ENCODE assay signal across 19 cellular contexts in the genomic region with DNA sequence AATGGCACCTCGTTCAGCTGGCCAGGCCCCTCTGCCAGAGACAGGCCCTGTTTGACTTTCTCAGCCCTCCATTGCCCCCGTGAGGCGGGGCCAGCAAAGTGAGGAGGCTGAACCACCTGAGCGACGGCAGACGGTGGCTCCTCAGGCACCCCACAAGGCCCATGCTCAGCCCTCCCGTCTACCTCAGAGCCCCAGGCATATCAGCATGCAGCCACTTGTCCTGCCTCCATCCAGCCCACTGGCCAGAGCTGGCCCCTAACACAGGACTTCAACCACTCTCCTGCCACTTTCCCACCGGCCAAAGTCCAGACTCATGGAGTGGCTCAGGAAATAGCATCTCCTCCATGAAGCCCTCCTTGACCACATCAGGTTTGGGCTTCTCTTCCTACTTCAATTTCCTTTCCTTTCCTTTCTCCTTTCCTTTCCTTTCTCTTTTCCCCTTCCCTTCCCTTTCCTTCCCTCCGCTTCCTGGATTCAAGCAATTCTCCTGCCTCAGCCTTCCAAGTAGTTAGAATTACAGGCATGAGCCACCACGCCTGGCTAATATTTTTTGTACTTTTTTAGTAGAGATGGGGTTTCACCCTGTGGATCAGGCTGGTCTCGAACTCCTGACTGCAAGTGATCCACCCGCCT. TPM values are rescaled to one million over a fixed set of nuclear protein-coding genes. Genes with fewer than 3 reads are reported as not detected.
A peak's percentile ranks its signal among the peaks of the same experiment; 100 is the strongest.
DNase-seq lines count a peak whose midpoint lies in the region; ATAC-seq and TF ChIP-seq lines count a peak whose summit lies in the region.
"Had no signal": no experiment of that assay in that cellular context is flagged by ENCODE, and none has a peak within 500 bp of the region (broad histone marks: within the 10 kb centered on the region; RNA-seq: fewer than 3 reads in every experiment).

No MANE protein-coding gene starts in this region.

- H3K27ac ChIP-seq in Karpas-422 (ENCODE audit: low read length) (no peak overlapping the region), endodermal cell (ENCODE audit: low read depth, low read length) (no peak overlapping the region)

- H3K27me3 ChIP-seq in GM06990 (replicated peaks; ENCODE audit: control insufficient read depth, insufficient read depth, low read length) (peaks cover 4% of the 10 kb centered on the region), Karpas-422 (ENCODE audit: low read length) (no peaks in the 10 kb centered on the region), endodermal cell (ENCODE audit: control insufficient read depth, insufficient read depth, low read length, poor library complexity, severe bottlenecking) (peaks cover 8% of the 10 kb centered on the region)

- H3K4me1 Mint-ChIP-seq in endodermal cell, result peaks cover 2% of the 10 kb centered on the region

- H3K36me3 Mint-ChIP-seq in endodermal cell (ENCODE audit: low read depth), result no peaks in the 10 kb centered on the region

- no peaks in the 10 kb centered on the region for H3K9me3 Mint-ChIP-seq in endodermal cell

- H3K36me3 ChIP-seq in GM06990 (ENCODE audit: control insufficient read depth, insufficient read depth, low read length) (no peaks in the 10 kb centered on the region), Karpas-422 (ENCODE audit: insufficient read depth, low read length) (no peaks in the 10 kb centered on the region), endodermal cell (ENCODE audit: control insufficient read depth, insufficient read depth, low read length) (no peaks in the 10 kb centered on the region)

- 61 to 74% methylated on average over 7 to 12 of the region's 12 CpGs for WGBS in endodermal cell (ENCODE audit: insufficient coverage in 1 of 2, insufficient read length in 1 of 2), 2 experiments

- H3K4me3 ChIP-seq in GM06990 (replicated peaks; ENCODE audit: low read depth, low read length) (no peak overlapping the region), Karpas-422 (ENCODE audit: low read length) (no peak overlapping the region), endodermal cell (ENCODE audit: low read length) (no peak overlapping the region)

- H3K9me3 ChIP-seq in Karpas-422 (ENCODE audit: low read length) (no peaks in the 10 kb centered on the region), endodermal cell (ENCODE audit: control insufficient read depth, low read length) (no peaks in the 10 kb centered on the region)
- H3K9me3 ChIP-seq: Caco-2 had no signal

- H2AFZ ChIP-seq in Karpas-422 (ENCODE audit: low read length), result no peak overlapping the region

- H3K9me2 ChIP-seq in Karpas-422 (replicated peaks; ENCODE audit: insufficient read depth, low read length), result no peaks in the 10 kb centered on the region

- H4K20me1 ChIP-seq in Karpas-422 (ENCODE audit: insufficient read depth, low read depth, low read length), result no peaks in the 10 kb centered on the region

- no peak overlapping the region for H3K27ac Mint-ChIP-seq in endodermal cell

- no peak overlapping the region for H3K4me3 Mint-ChIP-seq in endodermal cell

- peaks cover 7% of the 10 kb centered on the region for H3K4me1 ChIP-seq in Karpas-422 (ENCODE audit: low read length)
- no peaks in the 10 kb centered on the region for H3K4me1 ChIP-seq in endodermal cell (ENCODE audit: control insufficient read depth, insufficient read depth, low read length)
- H3K4me1 ChIP-seq: Caco-2 had no signal

- DNase-seq in COLO668 (lab: John Stamatoyannopoulos, UW; ENCODE audit: unreplicated experiment) (peak; percentile 3), GM06990 (ENCODE audit: extremely low read depth, insufficient read length) (no peak), Karpas-422 (peak; percentile 66), endodermal cell (peak; percentile 82), NCI-H146 treated with DMSO at 0.1 percent for 48 hours (lab: John Stamatoyannopoulos, UW; ENCODE audit: unreplicated experiment) (no peak)
- DNase-seq: Caco-2, DMS153, GOT3, KG1, NCI-H1048, NCI-H146, NCI-H2081 treated with DMSO at 0.1 percent for 48 hours, NCI-H510A treated with DMSO at 0.1 percent for 48 hours, SIG-M5 had no signal

- H3K9ac ChIP-seq in Karpas-422 (ENCODE audit: low read length) (no peak overlapping the region), endodermal cell (ENCODE audit: extremely low read depth, low read length, poor library complexity, severe bottlenecking) (no peak overlapping the region)

- no peak for ATAC-seq in HG03139 (IDR thresholded peaks at IDR 0.05; ENCODE audit: unreplicated experiment)
- ATAC-seq in GM21723 (IDR thresholded peaks at IDR 0.05; ENCODE audit: unreplicated experiment), result no peak
- ATAC-seq in HG02588 (IDR thresholded peaks at IDR 0.05; ENCODE audit: unreplicated experiment), result no peak

- peak; percentile 22 for TF ChIP-seq CTCF in GM06990 (IDR thresholded peaks at IDR 0.05; ENCODE audit: insufficient read depth, low read length, poor library complexity, severe bottlenecking)
- peak; percentile 34 for TF ChIP-seq CTCF in endodermal cell (conservative IDR thresholded peaks at IDR 0.05)

- H3K79me2 ChIP-seq in Karpas-422 (ENCODE audit: low read length), result no peaks in the 10 kb centered on the region

- peaks cover 5% of the 10 kb centered on the region for H3K27me3 Mint-ChIP-seq in endodermal cell (ENCODE audit: insufficient read depth)

- no peak overlapping the region for H3K4me2 ChIP-seq in Karpas-422 (ENCODE audit: low read depth, low read length, poor library complexity, severe bottlenecking)

RNA-seq across cellular contexts. Expression of a gene that starts 9.3 kb away (rescaled TPM):
- not detected in 2 replicates for total RNA-seq in Karpas-422 (2014; rRNA removed; shearing (Covaris generic); ENCODE audit: low replicate concordance)
- total RNA-seq in endodermal cell, result under 1 TPM in 1 of 2 donors, not detected in 1; 0.35 TPM
- polyA plus RNA-seq in endodermal cell (2013, experiment 1 of 2), result 1.6 TPM
- 0.95 TPM for polyA plus RNA-seq in endodermal cell (2013, experiment 2 of 2)
- total RNA-seq: Caco-2; M059J; T-helper 1 cell treated with Interleukin-12 subunit alpha and Interleukin-12 subunit beta and Interleukin-4 antibody, amounts not matched to agents 30 ng/mL and 1 ng/mL, for 36 hours had no signal

RNA-seq across cellular contexts. Expression of a gene that starts 22.2 kb away (rescaled TPM):
- not detected in 2 replicates for total RNA-seq in Karpas-422 (2014; rRNA removed; shearing (Covaris generic); ENCODE audit: low replicate concordance)
- 10 to 100 TPM; 21.2 to 34.4 TPM for total RNA-seq in endodermal cell
- 34.1 TPM for polyA plus RNA-seq in endodermal cell (2013, experiment 1 of 2)
- 28.8 TPM for polyA plus RNA-seq in endodermal cell (2013, experiment 2 of 2)

Comparison
In these comparisons a context has a peak if more than half of its experiments do, and no peak if none do; other contexts are left out.
1. DNase-seq: peak in COLO668 (single experiment), Karpas-422 (single experiment) and endodermal cell (single experiment); none in GM06990 (single experiment) and NCI-H146 treated with DMSO at 0.1 percent for 48 hours (single experiment).
2. RNA of a gene that starts 22.2 kb away (total RNA-seq): 21.2 to 34.4 TPM in endodermal cell; not detected in Karpas-422; every median in the first group is over 10 times any median in the second.